ENCODE assay signal across 11 cellular contexts in genomic region chr16:85037050-85037410, GRCh38. TPM values are rescaled to one million over a fixed set of nuclear protein-coding genes. Genes with fewer than 3 reads are reported as not detected.
A peak's percentile ranks its signal among the peaks of the same experiment; 100 is the strongest.
DNase-seq lines count a peak whose midpoint lies in the region; ATAC-seq and TF ChIP-seq lines count a peak whose summit lies in the region.
"Had no signal": no experiment of that assay in that cellular context is flagged by ENCODE, and none has a peak within 500 bp of the region (broad histone marks: within the 10 kb centered on the region; RNA-seq: fewer than 3 reads in every experiment).

No MANE protein-coding gene starts in this region.

- ATAC-seq in aorta (ENCODE audit: low FRiP score), result no peak

- no peaks in the 10 kb centered on the region for H3K36me3 ChIP-seq in aorta (ENCODE audit: control insufficient read depth in 1 of 2, insufficient read depth in 2 of 2, low read length in 1 of 2)

- intact Hi-C loops in aorta (cut with DNase I), result no loop called here

- H3K4me1 Mint-ChIP-seq in neural crest cell, result peaks cover 21% of the 10 kb centered on the region

- H3K4me1 ChIP-seq in aorta (ENCODE audit: control insufficient read depth in 1 of 2, insufficient read depth in 2 of 2, low read length in 2 of 2), result no peaks in the 10 kb centered on the region

- WGBS in aorta, 2 donors, result 90% methylated on average over 7 of the region's 7 CpGs

- H3K9me3 Mint-ChIP-seq in neural crest cell, result no peaks in the 10 kb centered on the region
- H3K9me3 Mint-ChIP-seq: activated naive CD4-positive, alpha-beta T cell treated with anti-CD3 and anti-CD28 coated beads, Interleukin-2, amount 50 U/mL, for 24 hours; mesothelial cell of epicardium had no signal

- no peaks in the 10 kb centered on the region for H3K9me3 ChIP-seq in aorta (ENCODE audit: control insufficient read depth, low read length)

- H3K27ac Mint-ChIP-seq in neural crest cell (ENCODE audit: unreplicated experiment), result peak overlapping the region; percentile 20
- H3K27ac Mint-ChIP-seq: mesothelial cell of epicardium had no signal

- DNase-seq in Caki2 (ENCODE audit: low read depth) (peak; percentile 83), M059J (ENCODE audit: low read depth) (peak; percentile 93), cerebellar cortex (ENCODE audit: low spot score) (peak; percentile 64), neural crest cell (ENCODE audit: low read depth, low spot score) (no peak), NCI-H2029 (lab: John Stamatoyannopoulos, UW) (no peak), NCI-H69 (lab: John Stamatoyannopoulos, UW) (no peak), T-helper 2 cell (no peak), aorta (no peak)
- DNase-seq: stimulated activated CD4-positive, alpha-beta T cell treated with anti-CD3 and anti-CD28 coated beads, Interleukin-1b, Interleukin-23, amount 100 ng/mL, for 48 hours had no signal

- in situ Hi-C loops in Caki2 (cut with HindIII; ENCODE audit: low pct_unique_long_range_greater_than_20kb, low sequenced_read_pairs), result no loop called here

- H3K4me3 Mint-ChIP-seq in neural crest cell, result no peak overlapping the region
- H3K4me3 Mint-ChIP-seq: activated naive CD4-positive, alpha-beta T cell treated with anti-CD3 and anti-CD28 coated beads, Interleukin-2, amount 50 U/mL, for 24 hours; mesothelial cell of epicardium had no signal

- H3K27me3 Mint-ChIP-seq in neural crest cell (ENCODE audit: low read depth), result no peaks in the 10 kb centered on the region
- H3K27me3 Mint-ChIP-seq: activated naive CD4-positive, alpha-beta T cell treated with anti-CD3 and anti-CD28 coated beads, Interleukin-2, amount 50 U/mL, for 24 hours had no signal

- H3K27ac ChIP-seq in aorta (ENCODE audit: low read depth in 1 of 2, low read length in 2 of 2), result no peak overlapping the region

- H3K4me3 ChIP-seq in aorta (ENCODE audit: low read length in 2 of 2), result no peak overlapping the region

- H3K36me3 Mint-ChIP-seq in neural crest cell (ENCODE audit: low read depth), result no peaks in the 10 kb centered on the region
- H3K36me3 Mint-ChIP-seq: mesothelial cell of epicardium had no signal

- TF ChIP-seq CTCF in neural crest cell (conservative IDR thresholded peaks at IDR 0.05), result no peak

- no peaks in the 10 kb centered on the region for H3K27me3 ChIP-seq in aorta (ENCODE audit: control insufficient read depth in 1 of 2, insufficient read depth in 2 of 2, low read length in 1 of 2)

RNA-seq across cellular contexts. Expression of gene KIAA0513, which starts 9.4 kb away (rescaled TPM):
- total RNA-seq in Caki2 (2014; rRNA removed; shearing (Covaris generic); ENCODE audit: low replicate concordance), result 1.0 and 1.7 TPM in 2 replicates
- total RNA-seq in M059J (2014; rRNA removed; shearing (Covaris generic)), result 5.8 and 18.0 TPM in 2 replicates
- total RNA-seq in neural crest cell, result 10.3 TPM in 2 replicates
- 10 to 100 TPM; 15.1 to 17.7 TPM for total RNA-seq in aorta
- polyA plus RNA-seq in aorta, result 1 to 10 TPM; 3.4 to 5.5 TPM

RNA-seq across cellular contexts. Expression of gene ZDHHC7, which starts 25.7 kb away (rescaled TPM):
- 90.1 and 107 TPM in 2 replicates for total RNA-seq in Caki2 (2014; rRNA removed; shearing (Covaris generic); ENCODE audit: low replicate concordance)
- 57.0 and 78.0 TPM in 2 replicates for total RNA-seq in M059J (2014; rRNA removed; shearing (Covaris generic))
- total RNA-seq in neural crest cell (39.5 and 40.0 TPM in 2 replicates), aorta (10 to 100 TPM; 35.9 to 57.0 TPM)
- 10 to 100 TPM; 11.4 to 36.3 TPM for polyA plus RNA-seq in aorta

Comparison
In these comparisons a context has a peak if more than half of its experiments do, and no peak if none do; other contexts are left out.
1. DNase-seq: peak in Caki2 (single experiment), M059J (single experiment) and cerebellar cortex (single experiment); none in neural crest cell (single experiment), NCI-H2029 (single experiment), NCI-H69 (single experiment), T-helper 2 cell (0 of 5) and aorta (0 of 2).